In genomic region chr4:139557506-139558110, GRCh38 we compare ENCODE assay signal across 8 cellular contexts. TPM values are rescaled to one million over a fixed set of nuclear protein-coding genes. Genes with fewer than 3 reads are reported as not detected.
A peak's percentile ranks its signal among the peaks of the same experiment; 100 is the strongest.
DNase-seq lines count a peak whose midpoint lies in the region; ATAC-seq and TF ChIP-seq lines count a peak whose summit lies in the region.

No MANE protein-coding gene starts in this region.

- no peaks in the 10 kb centered on the region for H3K36me3 ChIP-seq in PC-9 (ENCODE audit: low read depth)
- no peaks in the 10 kb centered on the region for H3K36me3 ChIP-seq in parathyroid adenoma (ENCODE audit: control insufficient read depth, insufficient read depth, low read length)

- BruUV-seq in PC-9 (replicated peaks; lab: Mats Ljungman, UMichigan): no TSS peak

- peak overlapping the region; percentile 87 for H2AFZ ChIP-seq in PC-9
- peak overlapping the region; percentile 94 for H2AFZ ChIP-seq in parathyroid adenoma

- POLR2A ChIA-PET in PC-9 (lab: Charles Lee; ENCODE audit: unreplicated experiment): interaction anchor here (0.6 to 0.8 kb wide), 3 partner anchors 88 to 816 kb away, joined by 4 to 7 read pairs (median 4); partner anchors contain the start of gene SCOC

- H3K9me3 ChIP-seq in PC-9 (ENCODE audit: insufficient read depth, low read depth): no peaks in the 10 kb centered on the region
- no peaks in the 10 kb centered on the region for H3K9me3 ChIP-seq in parathyroid adenoma (ENCODE audit: control insufficient read depth, low read length)

- DNase-seq in DMS53 (lab: John Stamatoyannopoulos, UW) (peak; percentile 42), PC-9 (no peak), epithelial cell of esophagus (ENCODE audit: low read depth) (no peak), hepatic stellate cell (ENCODE audit: low spot score) (no peak), superior temporal gyrus (ENCODE audit: extremely low spot score) (no peak)

- peak overlapping the region; percentile 88 for H3K4me2 ChIP-seq in PC-9
- H3K4me2 ChIP-seq in parathyroid adenoma (ENCODE audit: low read length): peak overlapping the region; percentile 91

- peak overlapping the region; percentile 87 for H3K4me3 ChIP-seq in PC-9
- H3K4me3 ChIP-seq in epithelial cell of esophagus (ENCODE audit: low read length): peak overlapping the region; percentile 82
- peak overlapping the region; percentile 77 for H3K4me3 ChIP-seq in parathyroid adenoma (ENCODE audit: low read depth, low read length)

- no peak for ATAC-seq in GM21786 (IDR thresholded peaks at IDR 0.05; ENCODE audit: unreplicated experiment)
- no peak for ATAC-seq in HG03039 (IDR thresholded peaks at IDR 0.05; ENCODE audit: unreplicated experiment)

- H3K27ac ChIP-seq in PC-9: peak overlapping the region; percentile 67
- H3K27ac ChIP-seq in parathyroid adenoma: no peak overlapping the region

- CTCF ChIA-PET in PC-9 (lab: Charles Lee): no interaction called here

- H3F3A ChIP-seq in PC-9 (ENCODE audit: insufficient read depth, low read depth): peaks cover 7% of the 10 kb centered on the region; the same call in 1 of the 2 replicates

- H3K9me2 ChIP-seq in PC-9 (ENCODE audit: insufficient read depth): no peaks in the 10 kb centered on the region

- no peak overlapping the region for H3K9ac ChIP-seq in parathyroid adenoma

- no peaks in the 10 kb centered on the region for H3K27me3 ChIP-seq in PC-9 (ENCODE audit: insufficient read depth, low read depth)
- H3K27me3 ChIP-seq in parathyroid adenoma (ENCODE audit: control insufficient read depth, insufficient read depth, low read length): no peaks in the 10 kb centered on the region

- 0 out of 2 replicates have a peak, but pooled peaks cover 4% of the 10 kb centered on the region for H4K20me1 ChIP-seq in PC-9 (ENCODE audit: insufficient read depth)

- TF ChIP-seq CTCF in PC-9 (conservative IDR thresholded peaks at IDR 0.05): no peak
- no peak for TF ChIP-seq CTCF in epithelial cell of esophagus (IDR thresholded peaks at IDR 0.05; ENCODE audit: insufficient read depth, low read depth, low read length, missing control alignments)
- no peak for TF ChIP-seq CTCF in parathyroid adenoma (IDR thresholded peaks at IDR 0.05)

- peaks cover 27% of the 10 kb centered on the region for H3K4me1 ChIP-seq in PC-9 (replicated peaks; ENCODE audit: insufficient read depth)
- H3K4me1 ChIP-seq in parathyroid adenoma: peaks cover 14% of the 10 kb centered on the region

- intact Hi-C loops in PC-9 (cut with micrococcal nuclease; ENCODE audit: unreplicated experiment): loop anchor here (2.0 kb wide), 1 partner anchor 39 kb away; no protein-coding TSS in a partner anchor

- H3K79me2 ChIP-seq in PC-9 (ENCODE audit: low read depth): peaks cover 24% of the 10 kb centered on the region
- no peaks in the 10 kb centered on the region for H3K79me2 ChIP-seq in parathyroid adenoma

RNA-seq across cellular contexts. Expression of gene SETD7, which starts 1.6 kb away (rescaled TPM):
- 31.7 and 36.5 TPM in 2 replicates for total RNA-seq in PC-9 (2021)
